Comparison of ENCODE assay signal across 15 cellular contexts in genomic region chr3:139894638-139894989, GRCh38. TPM values are rescaled to one million over a fixed set of nuclear protein-coding genes. Genes with fewer than 3 reads are reported as not detected.
"Had no signal": no experiment of that assay in that cellular context is flagged by ENCODE, and none has a peak within 500 bp of the region (broad histone marks: within the 10 kb centered on the region; RNA-seq: fewer than 3 reads in every experiment).

No MANE protein-coding gene starts in this region.

- H3K4me3 ChIP-seq: ascending aorta, esophagus squamous epithelium, hepatocyte, tibial artery had no signal

- DNase-seq: activated CD4-positive, alpha-beta memory T cell treated with anti-CD3 and anti-CD28 coated beads for 36 hours; activated CD4-positive, alpha-beta T cell treated with anti-CD3 and anti-CD28 coated beads for 1 hour; activated CD8-positive, alpha-beta memory T cell treated with anti-CD3 and anti-CD28 coated beads, Interleukin-2, amount 50 U/mL, for 4 hours; activated gamma-delta T cell treated with Interleukin-2 at 50 U/mL for 16 hours; activated naive CD8-positive, alpha-beta T cell treated with anti-CD3 and anti-CD28 coated beads for 36 hours; activated T-cell treated with anti-CD3 and anti-CD28 coated beads, Interleukin-2, amount 50 U/mL, for 72 hours; esophagus squamous epithelium; foreskin melanocyte; kidney; nephron progenitor cell; small intestine had no signal

- H3K9me3 ChIP-seq: ascending aorta, esophagus squamous epithelium, tibial artery had no signal

- H3K27me3 ChIP-seq: ascending aorta, esophagus squamous epithelium, hepatocyte, tibial artery had no signal

- H3K27ac ChIP-seq: hepatocyte had no signal

- H3K36me3 ChIP-seq: ascending aorta, esophagus squamous epithelium, tibial artery had no signal

- ATAC-seq: activated T-cell treated with anti-CD3 and anti-CD28 coated beads, Interleukin-2, amount 50 U/mL, for 72 hours had no signal

- H3K4me1 ChIP-seq: ascending aorta, esophagus squamous epithelium, tibial artery had no signal

RNA-seq across cellular contexts. Expression of gene CLSTN2, which starts 40.4 kb away (rescaled TPM):
- total RNA-seq: activated CD4-positive, alpha-beta memory T cell treated with anti-CD3 and anti-CD28 coated beads for 36 hours; activated T-cell treated with anti-CD3 and anti-CD28 coated beads, Interleukin-2, amount 50 U/mL, for 72 hours; T-helper 2 cell treated with Interferon-gamma antibody and Interleukin-4, amounts not matched to agents 100 ng/mL and 5 ng/mL, for 36 hours had no signal
